In genomic region chr5:43075319-43076293, GRCh38 we compare ENCODE assay signal across 11 cellular contexts. TPM values are rescaled to one million over a fixed set of nuclear protein-coding genes. Genes with fewer than 3 reads are reported as not detected.
DNase-seq lines count a peak whose midpoint lies in the region; ATAC-seq and TF ChIP-seq lines count a peak whose summit lies in the region.
"Had no signal": no experiment of that assay in that cellular context is flagged by ENCODE, and none has a peak within 500 bp of the region (broad histone marks: within the 10 kb centered on the region; RNA-seq: fewer than 3 reads in every experiment).

No MANE protein-coding gene starts in this region.

- H3K4me3 ChIP-seq in ACC112 (ENCODE audit: low read depth, low read length) (peak overlapping the region; percentile 41; the same call in 1 of the 2 replicates), cardiac fibroblast (replicated peaks in 1 of 2; ENCODE audit: low read depth in 2 of 2, low read length in 2 of 2) (no peak overlapping the region), lower lobe of right lung (no peak overlapping the region)
- H3K4me3 ChIP-seq: sigmoid colon had no signal

- peaks cover 21% of the 10 kb centered on the region for H3K79me2 ChIP-seq in ACC112 (ENCODE audit: control insufficient read depth, insufficient read depth, low read length, unreplicated experiment)

- TF ChIP-seq CTCF in cardiac fibroblast (IDR thresholded peaks at IDR 0.05; ENCODE audit: low read depth, low read length) (no peak), lower lobe of right lung (IDR thresholded peaks at IDR 0.05) (no peak)

- H2AFZ ChIP-seq in ACC112 (ENCODE audit: low read length, unreplicated experiment): peak overlapping the region; percentile 9

- ATAC-seq in lower lobe of right lung: no peak
- ATAC-seq in HG03139 (IDR thresholded peaks at IDR 0.05; ENCODE audit: unreplicated experiment): no peak

- H3K4me1 ChIP-seq in ACC112 (ENCODE audit: control insufficient read depth, insufficient read depth, low read length, unreplicated experiment): peaks cover 13% of the 10 kb centered on the region
- H3K4me1 ChIP-seq in lower lobe of right lung: peaks cover 7% of the 10 kb centered on the region

- DNase-seq in NCI-H187 treated with DMSO at 0.1 percent for 48 hours (lab: John Stamatoyannopoulos, UW): peak; percentile 79
- DNase-seq in cardiac fibroblast (ENCODE audit: low read depth in 2 of 2): peak; percentile 70 to 95
- no peak for DNase-seq in lower lobe of right lung
- DNase-seq in stimulated activated CD4-positive, alpha-beta T cell treated with anti-CD3 and anti-CD28 coated beads, Interleukin-4, amount 100 ng/mL, for 1 hour: no peak
- DNase-seq in cerebellar cortex (ENCODE audit: low spot score): no peak
- DNase-seq in CD1c-positive myeloid dendritic cell (ENCODE audit: extremely low spot score): no peak
- DNase-seq: NCI-H774; sigmoid colon; stimulated activated naive CD4-positive, alpha-beta T cell treated with Interleukin-2 at 50 U/mL for 16 hours had no signal

- intact Hi-C loops in lower lobe of right lung (cut with DNase I): no loop called here

- H3K27me3 ChIP-seq in ACC112 (ENCODE audit: insufficient read depth, low read length) (no peaks in the 10 kb centered on the region), lower lobe of right lung (ENCODE audit: low read depth) (no peaks in the 10 kb centered on the region)
- H3K27me3 ChIP-seq: sigmoid colon had no signal

- no peaks in the 10 kb centered on the region for H3K9me3 ChIP-seq in lower lobe of right lung
- H3K9me3 ChIP-seq: sigmoid colon had no signal

- peaks cover 12% of the 10 kb centered on the region for H3K36me3 ChIP-seq in ACC112 (ENCODE audit: insufficient read depth, low read length)
- H3K36me3 ChIP-seq in lower lobe of right lung: peaks cover 47% of the 10 kb centered on the region

- peak overlapping the region; percentile 71 for H3K27ac ChIP-seq in ACC112 (ENCODE audit: low read depth, low read length)
- peak overlapping the region; percentile 59 for H3K27ac ChIP-seq in lower lobe of right lung
- H3K27ac ChIP-seq: sigmoid colon had no signal

RNA-seq across cellular contexts. Expression of gene ANXA2R, which starts 35.5 kb away (rescaled TPM):
- 4.4 TPM for total RNA-seq in lower lobe of right lung

RNA-seq across cellular contexts. Expression of gene ZNF131, which starts 45.1 kb away (rescaled TPM):
- 29.8 TPM for total RNA-seq in lower lobe of right lung

Comparison
In these comparisons a context has a peak if more than half of its experiments do, and no peak if none do; other contexts are left out.
1. DNase-seq: peak in NCI-H187 treated with DMSO at 0.1 percent for 48 hours (single experiment) and cardiac fibroblast (2 of 2); none in lower lobe of right lung (single experiment), stimulated activated CD4-positive, alpha-beta T cell treated with anti-CD3 and anti-CD28 coated beads, Interleukin-4, amount 100 ng/mL, for 1 hour (single experiment), cerebellar cortex (single experiment) and CD1c-positive myeloid dendritic cell (single experiment).